ENCODE assay signal across 8 cellular contexts in the genomic region with DNA sequence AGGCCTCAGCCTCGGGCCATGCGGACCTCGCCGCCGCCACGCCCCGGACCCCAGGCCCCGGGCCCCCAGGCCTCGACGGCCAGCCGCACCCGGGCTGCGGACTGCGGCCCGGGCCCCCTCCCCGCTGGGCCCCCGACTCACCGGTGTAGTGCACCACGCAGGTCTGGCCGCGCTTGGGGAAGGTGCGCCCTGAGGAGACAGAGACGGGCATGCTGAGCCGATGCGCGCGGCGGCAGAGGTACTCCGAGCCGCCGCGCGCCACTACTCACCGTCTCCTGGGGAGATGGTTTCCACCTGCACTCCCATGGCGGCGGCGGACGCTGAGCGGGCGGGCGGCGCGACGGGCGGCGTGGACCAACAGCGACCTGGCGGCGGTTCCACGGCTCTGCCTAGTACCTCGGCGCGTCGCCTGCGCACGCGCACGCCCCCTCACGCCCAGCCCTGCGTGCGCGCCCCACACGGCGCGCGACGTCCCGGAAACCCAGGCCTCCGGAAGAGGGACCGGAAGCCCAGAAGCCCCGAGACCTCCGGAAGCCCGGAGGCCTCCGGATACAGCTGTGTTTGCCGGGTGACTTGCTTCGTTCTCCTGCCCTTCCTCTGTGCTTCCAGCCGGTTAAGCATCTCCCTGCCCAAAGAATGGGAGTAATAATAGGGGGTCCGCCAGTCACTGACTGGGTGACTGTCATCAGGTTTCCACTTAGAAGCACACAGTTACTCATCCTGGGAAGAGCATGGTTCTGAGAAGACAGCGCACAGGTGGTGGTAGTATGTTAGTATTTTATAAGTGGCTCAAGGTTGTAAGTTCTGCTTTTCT. TPM values are rescaled to one million over a fixed set of nuclear protein-coding genes. Genes with fewer than 3 reads are reported as not detected.
A peak's percentile ranks its signal among the peaks of the same experiment; 100 is the strongest.
DNase-seq lines count a peak whose midpoint lies in the region; ATAC-seq lines count a peak whose summit lies in the region.

A gene (minus strand): TSS at position 362 of the 814 bp plus-strand sequence. CDS start 56 bp downstream, at position 306.

- H3K27me3 Mint-ChIP-seq in IgD-negative memory B cell = no peaks in the 10 kb centered on the region

- H3K27ac Mint-ChIP-seq in IgD-negative memory B cell = peak within 1 kb of the TSS; percentile 87 to 99 (median 97)

- no peaks in the 10 kb centered on the region for H3K9me3 Mint-ChIP-seq in IgD-negative memory B cell

- peak within 1 kb of the TSS; percentile 85 to 99 (median 94) for H3K4me3 Mint-ChIP-seq in IgD-negative memory B cell

- peaks cover 44 to 68% (median 56%) of the 10 kb centered on the region in 3 donors for H3K4me1 Mint-ChIP-seq in IgD-negative memory B cell

- peak within 1 kb of the TSS; percentile 67 for H3K27ac ChIP-seq in epithelial cell of prostate

- DNase-seq in DMS 273 (lab: John Stamatoyannopoulos, UW; ENCODE audit: unreplicated experiment) (peak; percentile 98), OCI-M1 (lab: John Stamatoyannopoulos, UW) (peak; percentile 97), activated T-cell treated with anti-CD3 and anti-CD28 coated beads for 24 hours (ENCODE audit: low read depth) (peak; percentile 89), epithelial cell of prostate (ENCODE audit: low read depth, low spot score) (no peak), mucosa of gallbladder (ENCODE audit: low spot score) (peak; percentile 92)
- DNase-seq in stimulated activated CD8-positive, alpha-beta memory T cell treated with anti-CD3 and anti-CD28 coated beads, Interleukin-4, amount 100 ng/mL, for 4 hours (ENCODE audit: low read depth in 2 of 2, low spot score in 1 of 2) = peak; percentile 66 to 84

- ATAC-seq in GM21576 (IDR thresholded peaks at IDR 0.05; ENCODE audit: unreplicated experiment) = peak; percentile 84

- H3K36me3 Mint-ChIP-seq in IgD-negative memory B cell = peaks cover 2% of the 10 kb centered on the region

RNA-seq across cellular contexts. Expression of the gene that starts here (rescaled TPM):
- 36.1 TPM for polyA plus RNA-seq in IgD-negative memory B cell
- total RNA-seq in mucosa of gallbladder = 177 TPM
